24 cellular contexts compared by ENCODE assay signal in genomic region chr9:135933114-135933513, GRCh38.
"Had no signal": no experiment of that assay in that cellular context is flagged by ENCODE, and none has a peak within 500 bp of the region (broad histone marks: within the 10 kb centered on the region; RNA-seq: fewer than 3 reads in every experiment).

No MANE protein-coding gene starts in this region.

- DNase-seq: dorsolateral prefrontal cortex; effector CD4-positive, alpha-beta T cell; foreskin keratinocyte; hypothalamus; immature natural killer cell; natural killer cell; occipital lobe; pancreas; stimulated activated CD4-positive, alpha-beta T cell treated with anti-CD3 and anti-CD28 coated beads, Interleukin-12 subunit alpha, Interleukin-12 subunit beta, amount 100 ng/mL, for 4 hours; stimulated activated CD4-positive, alpha-beta T cell treated with anti-CD3 and anti-CD28 coated beads, Interleukin-1b, Interleukin-23, amount 100 ng/mL, for 48 hours; stimulated activated CD4-positive, alpha-beta T cell treated with anti-CD3 and anti-CD28 coated beads, Interleukin-4, amount 100 ng/mL, for 1 hour; stimulated activated naive CD4-positive, alpha-beta T cell treated with Interleukin-2 at 50 U/mL for 16 hours; substantia nigra; testis; tibial artery had no signal

- ATAC-seq: foreskin keratinocyte; left lobe of liver; natural killer cell; pancreas; right lobe of liver; stimulated activated effector memory CD8-positive, alpha-beta T cell treated with anti-CD3 and anti-CD28 coated beads, Interleukin-12 subunit alpha, Interleukin-12 subunit beta, amount 100 ng/mL, for 72 hours had no signal

- H3K9me3 ChIP-seq: pancreas, right lobe of liver, testis, tibial artery had no signal

- H3K27ac Mint-ChIP-seq: immature natural killer cell; memory B cell; natural killer cell; stimulated activated effector memory CD8-positive, alpha-beta T cell treated with anti-CD3 and anti-CD28 coated beads, Interleukin-12 subunit alpha, Interleukin-12 subunit beta, amount 100 ng/mL, for 72 hours; type B pancreatic cell had no signal

- H3K27me3 ChIP-seq: dorsolateral prefrontal cortex, esophagus muscularis mucosa, foreskin keratinocyte, pancreas, right lobe of liver, testis, tibial artery had no signal

- H3K4me2 ChIP-seq: smooth muscle cell had no signal

- H3K9me3 Mint-ChIP-seq: immature natural killer cell; memory B cell; natural killer cell; stimulated activated effector memory CD8-positive, alpha-beta T cell treated with anti-CD3 and anti-CD28 coated beads, Interleukin-12 subunit alpha, Interleukin-12 subunit beta, amount 100 ng/mL, for 72 hours; type B pancreatic cell had no signal

- H3K4me3 Mint-ChIP-seq: immature natural killer cell; memory B cell; natural killer cell; stimulated activated effector memory CD8-positive, alpha-beta T cell treated with anti-CD3 and anti-CD28 coated beads, Interleukin-12 subunit alpha, Interleukin-12 subunit beta, amount 100 ng/mL, for 72 hours; type B pancreatic cell had no signal

- H3K27me3 Mint-ChIP-seq: memory B cell, type B pancreatic cell had no signal

- H3K4me1 ChIP-seq: esophagus muscularis mucosa, foreskin keratinocyte, pancreas, right lobe of liver, testis, tibial artery had no signal

- H3K27ac ChIP-seq: epithelial cell of prostate, esophagus muscularis mucosa, foreskin keratinocyte, pancreas, right lobe of liver, testis, tibial artery had no signal

- H3K4me1 Mint-ChIP-seq: memory B cell had no signal

- H3K4me3 ChIP-seq: dorsolateral prefrontal cortex, esophagus muscularis mucosa, lung, pancreas, right lobe of liver, smooth muscle cell, testis, tibial artery had no signal
